In genomic region chr5:72141440-72142271, GRCh38 we compare ENCODE assay signal across 9 cellular contexts. TPM values are rescaled to one million over a fixed set of nuclear protein-coding genes. Genes with fewer than 3 reads are reported as not detected.
A peak's percentile ranks its signal among the peaks of the same experiment; 100 is the strongest.
DNase-seq lines count a peak whose midpoint lies in the region; ATAC-seq, FAIRE-seq and TF ChIP-seq lines count a peak whose summit lies in the region.
"Had no signal": no experiment of that assay in that cellular context is flagged by ENCODE, and none has a peak within 500 bp of the region (broad histone marks: within the 10 kb centered on the region; RNA-seq: fewer than 3 reads in every experiment).

No MANE protein-coding gene starts in this region.

- H3K36me3 ChIP-seq in HepG2 (replicated peaks in 1 of 2; ENCODE audit: control insufficient read depth in 1 of 2, insufficient read depth in 2 of 2, low read length in 2 of 2): no peaks in the 10 kb centered on the region
- H3K36me3 ChIP-seq in thyroid gland: no peaks in the 10 kb centered on the region
- no peaks in the 10 kb centered on the region for H3K36me3 ChIP-seq in CD8-positive, alpha-beta memory T cell (ENCODE audit: insufficient read depth, low read length)

- no peak for TF ChIP-seq RAD21 in HepG2 (CRISPR knock-in tag; IDR thresholded peaks at IDR 0.05)

- in situ Hi-C loops in HepG2 (cut with HindIII; ENCODE audit: extremely low pct_ligation_motif_present, low pct_unique_long_range_greater_than_20kb): no loop called here

- H3K27ac Mint-ChIP-seq in chondrocyte (ENCODE audit: unreplicated experiment): peak overlapping the region; percentile 95
- H3K27ac Mint-ChIP-seq in CD8-positive, alpha-beta memory T cell: no peak overlapping the region

- DNase-seq in HS-5 (ENCODE audit: low read depth): peak; percentile 87
- no peak for DNase-seq in chondrocyte (ENCODE audit: low spot score)
- DNase-seq in HepG2 (ENCODE audit: low spot score): no peak
- no peak for DNase-seq in thyroid gland
- DNase-seq in ureter (ENCODE audit: low spot score): no peak
- no peak for DNase-seq in stimulated activated CD4-positive, alpha-beta T cell treated with anti-CD3 and anti-CD28 coated beads, Interleukin-1b, Interleukin-23, amount 100 ng/mL, for 48 hours
- no peak for DNase-seq in CD8-positive, alpha-beta memory T cell
- DNase-seq: NCI-H524 had no signal

- no peak overlapping the region for H3K4me3 Mint-ChIP-seq in chondrocyte (ENCODE audit: unreplicated experiment)
- no peak overlapping the region for H3K4me3 Mint-ChIP-seq in CD8-positive, alpha-beta memory T cell

- H3K4me1 Mint-ChIP-seq in chondrocyte (ENCODE audit: low read depth): peaks cover 96% of the 10 kb centered on the region
- peaks cover 4 to 10% (median 5%) of the 10 kb centered on the region in 3 donors for H3K4me1 Mint-ChIP-seq in CD8-positive, alpha-beta memory T cell

- no peak overlapping the region for H2AFZ ChIP-seq in HepG2 (ENCODE audit: low read length)

- no peak for FAIRE-seq in HepG2 (lab: Jason Lieb, UNC)

- no peaks in the 10 kb centered on the region for H4K20me1 ChIP-seq in HepG2 (ENCODE audit: insufficient read depth, low read length)

- TF ChIP-seq EP300 in HepG2 (IDR thresholded peaks at IDR 0.05; ENCODE audit: low read depth in 2 of 2, low read length in 2 of 2) (no peak), HepG2 (CRISPR knock-in tag; IDR thresholded peaks at IDR 0.05; ENCODE audit: borderline replicate concordance) (no peak)

- H3K27ac ChIP-seq in HepG2 (ENCODE audit: extremely low read length, insufficient read depth, low read length) (no peak overlapping the region), thyroid gland (peak overlapping the region in 2 of 3 donors; percentile 39 to 47)
- no peak overlapping the region for H3K27ac ChIP-seq in CD8-positive, alpha-beta memory T cell (ENCODE audit: low read depth, low read length)

- no peak for ATAC-seq in HepG2
- no peak for ATAC-seq in HG02981 (IDR thresholded peaks at IDR 0.05; ENCODE audit: unreplicated experiment)

- no peaks in the 10 kb centered on the region for H3K27me3 ChIP-seq in HepG2 (ENCODE audit: control insufficient read depth in 1 of 2, insufficient read depth in 2 of 2, low read length in 2 of 2)
- no peaks in the 10 kb centered on the region for H3K27me3 ChIP-seq in thyroid gland
- H3K27me3 ChIP-seq in CD8-positive, alpha-beta memory T cell (ENCODE audit: insufficient read depth, low read length, poor library complexity, severe bottlenecking): no peaks in the 10 kb centered on the region

- H3K9me3 ChIP-seq in HepG2 (ENCODE audit: low read length): no peaks in the 10 kb centered on the region
- no peaks in the 10 kb centered on the region for H3K9me3 ChIP-seq in thyroid gland
- no peaks in the 10 kb centered on the region for H3K9me3 ChIP-seq in CD8-positive, alpha-beta memory T cell (ENCODE audit: low read length)

- intact Hi-C loops in HepG2 (cut with micrococcal nuclease; ENCODE audit: unreplicated experiment): no loop called here
- intact Hi-C loops in thyroid gland (cut with DNase I): no loop called here

- TF ChIP-seq POLR2A in HepG2 (IDR thresholded peaks at IDR 0.05; ENCODE audit: insufficient read depth in 1 of 2, low read depth in 2 of 2, low read length in 2 of 2) (no peak), thyroid gland (IDR thresholded peaks at IDR 0.05) (no peak)

- H3K27me3 Mint-ChIP-seq in chondrocyte (ENCODE audit: low read depth): no peaks in the 10 kb centered on the region
- peaks cover 21 to 55% of the 10 kb centered on the region in 2 donors for H3K27me3 Mint-ChIP-seq in CD8-positive, alpha-beta memory T cell

- H3K36me3 Mint-ChIP-seq in chondrocyte (ENCODE audit: low read depth): peaks cover 33% of the 10 kb centered on the region
- no peaks in the 10 kb centered on the region for H3K36me3 Mint-ChIP-seq in CD8-positive, alpha-beta memory T cell

- 75% methylated on average over 6 of the region's 6 CpGs for WGBS in HepG2 (ENCODE audit: low lambda C conversion rate)
- WGBS in thyroid gland, 2 donors: 58 to 59% methylated on average over 6 of the region's 6 CpGs

- H3K4me3 ChIP-seq in HepG2 (replicated peaks in 1 of 3; ENCODE audit: insufficient read depth in 1 of 3, low read depth in 2 of 3, low read length in 3 of 3) (no peak overlapping the region), thyroid gland (replicated peaks in 1 of 3) (no peak overlapping the region)
- H3K4me3 ChIP-seq in CD8-positive, alpha-beta memory T cell (ENCODE audit: low read length): no peak overlapping the region

- no peak overlapping the region for H3K4me2 ChIP-seq in HepG2 (ENCODE audit: low read depth, low read length)

- H3K9ac ChIP-seq in HepG2 (ENCODE audit: insufficient read depth, low read depth, low read length): no peak overlapping the region

- no peak for TF ChIP-seq CTCF in chondrocyte (IDR thresholded peaks at IDR 0.05)
- TF ChIP-seq CTCF in HepG2 (CRISPR knock-in tag; IDR thresholded peaks at IDR 0.05): no peak
- TF ChIP-seq CTCF in thyroid gland (IDR thresholded peaks at IDR 0.05): no peak

- POLR2A ChIA-PET in HepG2 (lab: Yijun Ruan, JAX): no interaction called here
- POLR2A ChIA-PET in CD8-positive, alpha-beta memory T cell (lab: Charles Lee): no interaction called here

- no TSS peak for BruUV-seq in HepG2 (replicated peaks; lab: Mats Ljungman, UMichigan)

- H3K4me1 ChIP-seq in HepG2 (ENCODE audit: insufficient read depth, low read length): no peaks in the 10 kb centered on the region
- peaks cover 4 to 8% of the 10 kb centered on the region in 2 donors for H3K4me1 ChIP-seq in thyroid gland
- H3K4me1 ChIP-seq in CD8-positive, alpha-beta memory T cell (ENCODE audit: insufficient read depth, low read length): no peaks in the 10 kb centered on the region

- H3K9me3 Mint-ChIP-seq in chondrocyte (ENCODE audit: low read depth): no peaks in the 10 kb centered on the region
- no peaks in the 10 kb centered on the region for H3K9me3 Mint-ChIP-seq in CD8-positive, alpha-beta memory T cell

- CTCF ChIA-PET in HepG2 (lab: Yijun Ruan, JAX; ENCODE audit: low intra/inter-chr PET ratio, low total read pairs): no interaction called here
- CTCF ChIA-PET in CD8-positive, alpha-beta memory T cell (lab: Charles Lee): interaction anchor here (2.0 kb wide), 1 partner anchor 166 kb away, joined by 10 read pairs; no protein-coding TSS in a partner anchor

- no peaks in the 10 kb centered on the region for H3K79me2 ChIP-seq in HepG2 (ENCODE audit: insufficient read depth, low read length)

TF ChIP-seq in HepG2, 621 proteins besides CTCF, POLR2A, EP300 and RAD21:
- no peak for TF ChIP-seq ZNF839 (CRISPR knock-in tag; IDR thresholded peaks at IDR 0.05; ENCODE audit: borderline replicate concordance)
- peak; percentile 92 to 95 for TF ChIP-seq MAFK (conservative IDR thresholded peaks at IDR 0.05 in 1 of 2, IDR thresholded peaks at IDR 0.05 in 1 of 2; ENCODE audit: low read length in 2 of 2)
- TF ChIP-seq XRCC5 (optimal IDR thresholded peaks at IDR 0.05; ENCODE audit: low read length): no peak
- peak; percentile 91 for TF ChIP-seq MAFF (IDR thresholded peaks at IDR 0.05; ENCODE audit: low read depth, low read length)

RNA-seq across cellular contexts. Expression of gene MAP1B, which starts 34.4 kb away (rescaled TPM):
- total RNA-seq in chondrocyte: 316 to 411 TPM (median 409 TPM) in 3 replicates
- 6.2 and 12.6 TPM in 2 replicates for total RNA-seq in HepG2 (2016; rRNA removed; fragmentation: Illumina TruSeq; extraction: Trizol)
- 0.40 and 0.79 TPM in 2 replicates for total RNA-seq in HepG2 (2016; cell fraction: cytosol; rRNA removed; fragmentation: Illumina TruSeq; extraction: Trizol; ENCODE audit: low read depth)
- 6.4 and 11.8 TPM in 2 replicates for total RNA-seq in HepG2 (2016; cell fraction: insoluble cytoplasmic fraction; rRNA removed; fragmentation: Illumina TruSeq; extraction: Trizol)
- total RNA-seq in HepG2 (2016; cell fraction: membrane; rRNA removed; fragmentation: Illumina TruSeq; extraction: Trizol): 2.6 and 2.7 TPM in 2 replicates
- total RNA-seq in HepG2 (2016; cell fraction: nucleus; rRNA removed; fragmentation: Illumina TruSeq; extraction: Trizol): 18.5 and 24.0 TPM in 2 replicates
- polyA plus RNA-seq in HepG2 (2011; rRNA removed): 3.3 and 3.5 TPM in 2 replicates
- 2.5 and 3.3 TPM in 2 replicates for polyA plus RNA-seq in HepG2 (2011; cell fraction: cytosol; rRNA removed)
- 5.5 and 6.8 TPM in 2 replicates for polyA plus RNA-seq in HepG2 (2011; cell fraction: nucleus; rRNA removed)
- polyA plus RNA-seq in HepG2 (2012): 2.7 and 5.6 TPM in 2 replicates
- polyA plus RNA-seq in HepG2 (2016; cell fraction: cytosol; fragmentation: Illumina TruSeq; extraction: Trizol; ENCODE audit: low read depth): 0.14 TPM in 2 replicates
- polyA plus RNA-seq in HepG2 (2016; cell fraction: insoluble cytoplasmic fraction; fragmentation: Illumina TruSeq; extraction: Trizol; ENCODE audit: low read depth): 4.1 and 5.0 TPM in 2 replicates
- polyA plus RNA-seq in HepG2 (2016; cell fraction: membrane; fragmentation: Illumina TruSeq; extraction: Trizol; ENCODE audit: low read depth): 0.37 and 0.50 TPM in 2 replicates
- 10.5 and 11.0 TPM in 2 replicates for polyA plus RNA-seq in HepG2 (2016; cell fraction: nucleus; fragmentation: Illumina TruSeq; extraction: Trizol; ENCODE audit: insufficient read depth, low read depth)
- polyA minus RNA-seq in HepG2 (2011; rRNA and poly(A)+ RNA removed; ENCODE audit: low replicate concordance): 0.37 and 38.7 TPM in 2 replicates
- polyA minus RNA-seq in HepG2 (2011; cell fraction: cytosol; rRNA and poly(A)+ RNA removed): 8.5 and 16.4 TPM in 2 replicates
- polyA minus RNA-seq in HepG2 (2011; cell fraction: nucleus; rRNA and poly(A)+ RNA removed): 13.8 and 21.1 TPM in 2 replicates
- 10 to 100 TPM; 40.3 to 94.9 (median 56.3) TPM for total RNA-seq in thyroid gland
- total RNA-seq in ureter: 128 TPM
- under 1 TPM; 0.13 to 0.18 TPM for total RNA-seq in CD8-positive, alpha-beta memory T cell
- polyA plus RNA-seq in CD8-positive, alpha-beta memory T cell: 0.16 TPM

Comparison
In these comparisons a context has a peak if more than half of its experiments do, and no peak if none do; other contexts are left out.
1. H3K27ac ChIP-seq: peak in thyroid gland (2 of 3); none in HepG2 (single experiment) and CD8-positive, alpha-beta memory T cell (single experiment).